In genomic region chr11:115580416-115580815, GRCh38 we compare ENCODE assay signal across 23 cellular contexts.
"Had no signal": no experiment of that assay in that cellular context is flagged by ENCODE, and none has a peak within 500 bp of the region (broad histone marks: within the 10 kb centered on the region; RNA-seq: fewer than 3 reads in every experiment).

No MANE protein-coding gene starts in this region.

- H3K4me3 Mint-ChIP-seq: activated B cell treated with CpG ODN at 0.5 μM for 24 hours; activated CD4-positive, alpha-beta T cell treated with anti-CD3 and anti-CD28 coated beads for 36 hours; activated naive CD8-positive, alpha-beta T cell treated with anti-CD3 and anti-CD28 coated beads for 36 hours; central memory CD8-positive, alpha-beta T cell; effector memory CD8-positive, alpha-beta T cell; memory B cell; stimulated activated effector memory CD8-positive, alpha-beta T cell treated with anti-CD3 and anti-CD28 coated beads, Interleukin-12 subunit alpha, Interleukin-12 subunit beta, amount 100 ng/mL, for 72 hours; stimulated activated naive CD8-positive, alpha-beta T cell treated with anti-CD3 and anti-CD28 coated beads, Interleukin-15, amount 100 ng/mL, for 72 hours had no signal

- H3K27me3 Mint-ChIP-seq: activated B cell treated with CpG ODN at 0.5 μM for 24 hours; central memory CD8-positive, alpha-beta T cell; effector memory CD8-positive, alpha-beta T cell; stimulated activated naive CD8-positive, alpha-beta T cell treated with anti-CD3 and anti-CD28 coated beads, Interleukin-15, amount 100 ng/mL, for 72 hours had no signal

- DNase-seq: activated B cell treated with CpG ODN at 0.5 μM for 24 hours; activated CD4-positive, alpha-beta T cell treated with anti-CD3 and anti-CD28 coated beads for 36 hours; activated CD4-positive, alpha-beta T cell treated with anti-CD3 and anti-CD28 coated beads, Interleukin-2, amount 50 U/mL, for 48 hours; activated CD8-positive, alpha-beta memory T cell treated with anti-CD3 and anti-CD28 coated beads, Interleukin-2, amount 50 U/mL, for 48 hours; activated naive CD4-positive, alpha-beta T cell treated with Interleukin-2 at 50 U/mL for 16 hours; activated naive CD8-positive, alpha-beta T cell treated with anti-CD3 and anti-CD28 coated beads for 36 hours; activated T-cell treated with anti-CD3 and anti-CD28 coated beads, Interleukin-2, amount 50 U/mL, for 48 hours; effector memory CD8-positive, alpha-beta T cell; hypothalamus; left ventricle myocardium superior; mucosa of descending colon; occipital lobe; right lobe of liver; stimulated activated CD4-positive, alpha-beta T cell treated with anti-CD3 and anti-CD28 coated beads, Interleukin-2, amount 100 ng/mL, for 24 hours; stimulated activated naive CD8-positive, alpha-beta T cell treated with anti-CD3 and anti-CD28 coated beads, Interleukin-15, amount 100 ng/mL, for 72 hours; tibial artery had no signal

- H3K9me3 ChIP-seq: breast epithelium, esophagus muscularis mucosa, mucosa of descending colon, right lobe of liver, tibial artery, vagina had no signal

- H3K9me3 Mint-ChIP-seq: activated B cell treated with CpG ODN at 0.5 μM for 24 hours; central memory CD8-positive, alpha-beta T cell; stimulated activated effector memory CD8-positive, alpha-beta T cell treated with anti-CD3 and anti-CD28 coated beads, Interleukin-12 subunit alpha, Interleukin-12 subunit beta, amount 100 ng/mL, for 72 hours had no signal

- H3K36me3 Mint-ChIP-seq: activated naive CD8-positive, alpha-beta T cell treated with anti-CD3 and anti-CD28 coated beads for 36 hours; stimulated activated effector memory CD8-positive, alpha-beta T cell treated with anti-CD3 and anti-CD28 coated beads, Interleukin-12 subunit alpha, Interleukin-12 subunit beta, amount 100 ng/mL, for 72 hours had no signal

- ATAC-seq: activated CD4-positive, alpha-beta T cell treated with anti-CD3 and anti-CD28 coated beads for 36 hours; effector memory CD8-positive, alpha-beta T cell; mucosa of descending colon; right lobe of liver; stimulated activated effector memory CD8-positive, alpha-beta T cell treated with anti-CD3 and anti-CD28 coated beads, Interleukin-12 subunit alpha, Interleukin-12 subunit beta, amount 100 ng/mL, for 72 hours; stimulated activated naive CD8-positive, alpha-beta T cell treated with anti-CD3 and anti-CD28 coated beads, Interleukin-15, amount 100 ng/mL, for 72 hours had no signal

- H3K4me1 ChIP-seq: vagina had no signal

- H3K36me3 ChIP-seq: breast epithelium, esophagus muscularis mucosa, right lobe of liver, tibial artery, vagina had no signal

- H3K4me1 Mint-ChIP-seq: activated B cell treated with CpG ODN at 0.5 μM for 24 hours; activated CD4-positive, alpha-beta T cell treated with anti-CD3 and anti-CD28 coated beads for 36 hours; activated naive CD8-positive, alpha-beta T cell treated with anti-CD3 and anti-CD28 coated beads for 36 hours; central memory CD8-positive, alpha-beta T cell; memory B cell; stimulated activated effector memory CD8-positive, alpha-beta T cell treated with anti-CD3 and anti-CD28 coated beads, Interleukin-12 subunit alpha, Interleukin-12 subunit beta, amount 100 ng/mL, for 72 hours; stimulated activated naive CD8-positive, alpha-beta T cell treated with anti-CD3 and anti-CD28 coated beads, Interleukin-15, amount 100 ng/mL, for 72 hours had no signal

- H3K27me3 ChIP-seq: breast epithelium, esophagus muscularis mucosa, right lobe of liver, vagina had no signal

- H3K27ac ChIP-seq: breast epithelium, esophagus muscularis mucosa, right lobe of liver, skin epidermis, tibial artery, vagina had no signal

- H3K4me3 ChIP-seq: esophagus muscularis mucosa, mucosa of descending colon, right lobe of liver, skin epidermis, tibial artery, vagina had no signal

- H3K27ac Mint-ChIP-seq: activated B cell treated with CpG ODN at 0.5 μM for 24 hours; activated CD4-positive, alpha-beta T cell treated with anti-CD3 and anti-CD28 coated beads for 36 hours; activated naive CD8-positive, alpha-beta T cell treated with anti-CD3 and anti-CD28 coated beads for 36 hours; effector memory CD8-positive, alpha-beta T cell; memory B cell; stimulated activated effector memory CD8-positive, alpha-beta T cell treated with anti-CD3 and anti-CD28 coated beads, Interleukin-12 subunit alpha, Interleukin-12 subunit beta, amount 100 ng/mL, for 72 hours; stimulated activated naive CD8-positive, alpha-beta T cell treated with anti-CD3 and anti-CD28 coated beads, Interleukin-15, amount 100 ng/mL, for 72 hours had no signal
